Comparison of ENCODE assay signal across 9 cellular contexts in genomic region chrX:32804034-32804433, GRCh38.
"Had no signal": no experiment of that assay in that cellular context is flagged by ENCODE, and none has a peak within 500 bp of the region (broad histone marks: within the 10 kb centered on the region; RNA-seq: fewer than 3 reads in every experiment).

No MANE protein-coding gene starts in this region.

- DNase-seq: GM23248, GOT3, H7, H9, HCEC 1CT, HFFc6 had no signal

- ATAC-seq: GM23338, HCT116 had no signal

- H3K9me3 ChIP-seq: HAP-1 had no signal

- H3K4me3 ChIP-seq: GM23248, GM23338, HAP-1 had no signal

- H3K4me1 ChIP-seq: HAP-1 had no signal

- H3K27ac ChIP-seq: GM23248 had no signal

- H3K36me3 ChIP-seq: HAP-1 had no signal
